In genomic region chr14:99995700-99996356, GRCh38 we compare ENCODE assay signal across 9 cellular contexts.
DNase-seq lines count a peak whose midpoint lies in the region; ATAC-seq and TF ChIP-seq lines count a peak whose summit lies in the region.
"Had no signal": no experiment of that assay in that cellular context is flagged by ENCODE, and none has a peak within 500 bp of the region (broad histone marks: within the 10 kb centered on the region; RNA-seq: fewer than 3 reads in every experiment).

No MANE protein-coding gene starts in this region.

- TF ChIP-seq EP300 in sigmoid colon (IDR thresholded peaks at IDR 0.05) = no peak

- H3K27me3 Mint-ChIP-seq in CD4-positive, alpha-beta memory T cell = peaks cover 1 to 4% of the 10 kb centered on the region in 2 donors

- H3K4me3 Mint-ChIP-seq in CD4-positive, alpha-beta memory T cell = no peak overlapping the region
- H3K4me3 Mint-ChIP-seq: activated naive CD4-positive, alpha-beta T cell treated with anti-CD3 and anti-CD28 coated beads, Interleukin-2, amount 50 U/mL, for 24 hours had no signal

- intact Hi-C loops in CD4-positive, alpha-beta memory T cell (cut with micrococcal nuclease) = no loop called here
- intact Hi-C loops in sigmoid colon (cut with DNase I) = no loop called here

- no peak overlapping the region for H3K27ac Mint-ChIP-seq in CD4-positive, alpha-beta memory T cell

- 4 to 13% methylated on average over 2 of the region's 2 CpGs for WGBS in sigmoid colon, 2 donors

- H3K4me1 ChIP-seq in CD4-positive, alpha-beta memory T cell (ENCODE audit: insufficient read depth, low read length) = no peaks in the 10 kb centered on the region
- H3K4me1 ChIP-seq in sigmoid colon = no peaks in the 10 kb centered on the region

- peaks cover 0 to 8% (median 3%) of the 10 kb centered on the region in 4 donors for H3K4me1 Mint-ChIP-seq in CD4-positive, alpha-beta memory T cell
- H3K4me1 Mint-ChIP-seq: activated naive CD4-positive, alpha-beta T cell treated with anti-CD3 and anti-CD28 coated beads, Interleukin-2, amount 50 U/mL, for 24 hours had no signal

- H3K4me3 ChIP-seq in CD4-positive, alpha-beta memory T cell (ENCODE audit: low read length in 2 of 2) = no peak overlapping the region
- H3K4me3 ChIP-seq in sigmoid colon = no peak overlapping the region

- POLR2A ChIA-PET in CD4-positive, alpha-beta memory T cell (lab: Charles Lee; ENCODE audit: partially characterized antibody) = no interaction called here

- no peak overlapping the region for H3K27ac ChIP-seq in CD4-positive, alpha-beta memory T cell (ENCODE audit: low read depth, low read length)
- no peak overlapping the region for H3K27ac ChIP-seq in sigmoid colon

- peak; percentile 49 to 65 (median 55) for DNase-seq in CD4-positive, alpha-beta memory T cell
- DNase-seq in GM19238 (ENCODE audit: insufficient read length, low spot score) (peak; percentile 58), RPMI7951 (ENCODE audit: low read depth) (peak; percentile 50), activated T-helper 1 cell treated with Interleukin-2 at 50 U/mL for 16 hours (ENCODE audit: low read depth) (peak; percentile 32), germinal center (ENCODE audit: low spot score) (peak; percentile 83), sigmoid colon (peak; percentile 71), mesenteric fat pad (ENCODE audit: low spot score) (no peak)

- CTCF ChIA-PET in CD4-positive, alpha-beta memory T cell (lab: Charles Lee; ENCODE audit: partially characterized antibody) = interaction anchor here (1.0 to 1.7 kb wide), 2 partner anchors 10 to 30 kb away, joined by 3 read pairs; no protein-coding TSS in a partner anchor

- TF ChIP-seq CTCF in sigmoid colon (IDR thresholded peaks at IDR 0.05) = peak; percentile 13 to 76 (median 62)

- H3K36me3 Mint-ChIP-seq in CD4-positive, alpha-beta memory T cell = no peaks in the 10 kb centered on the region
- H3K36me3 Mint-ChIP-seq: activated naive CD4-positive, alpha-beta T cell treated with anti-CD3 and anti-CD28 coated beads, Interleukin-2, amount 50 U/mL, for 24 hours had no signal

- H3K36me3 ChIP-seq in CD4-positive, alpha-beta memory T cell (ENCODE audit: insufficient read depth, low read length) = no peaks in the 10 kb centered on the region
- H3K36me3 ChIP-seq in sigmoid colon = no peaks in the 10 kb centered on the region

- TF ChIP-seq POLR2A in sigmoid colon (IDR thresholded peaks at IDR 0.05) = no peak

- ATAC-seq in HG03159 (IDR thresholded peaks at IDR 0.05; ENCODE audit: unreplicated experiment) = peak; percentile 98

- H3K9me3 Mint-ChIP-seq in CD4-positive, alpha-beta memory T cell = no peaks in the 10 kb centered on the region
- H3K9me3 Mint-ChIP-seq: activated naive CD4-positive, alpha-beta T cell treated with anti-CD3 and anti-CD28 coated beads, Interleukin-2, amount 50 U/mL, for 24 hours had no signal

- no peaks in the 10 kb centered on the region for H3K27me3 ChIP-seq in CD4-positive, alpha-beta memory T cell (ENCODE audit: insufficient read depth, low read length)
- no peaks in the 10 kb centered on the region for H3K27me3 ChIP-seq in sigmoid colon

- no peaks in the 10 kb centered on the region for H3K9me3 ChIP-seq in CD4-positive, alpha-beta memory T cell (ENCODE audit: control insufficient read depth in 1 of 2, low read length in 2 of 2)
- H3K9me3 ChIP-seq in sigmoid colon = no peaks in the 10 kb centered on the region
